In the genomic region with DNA sequence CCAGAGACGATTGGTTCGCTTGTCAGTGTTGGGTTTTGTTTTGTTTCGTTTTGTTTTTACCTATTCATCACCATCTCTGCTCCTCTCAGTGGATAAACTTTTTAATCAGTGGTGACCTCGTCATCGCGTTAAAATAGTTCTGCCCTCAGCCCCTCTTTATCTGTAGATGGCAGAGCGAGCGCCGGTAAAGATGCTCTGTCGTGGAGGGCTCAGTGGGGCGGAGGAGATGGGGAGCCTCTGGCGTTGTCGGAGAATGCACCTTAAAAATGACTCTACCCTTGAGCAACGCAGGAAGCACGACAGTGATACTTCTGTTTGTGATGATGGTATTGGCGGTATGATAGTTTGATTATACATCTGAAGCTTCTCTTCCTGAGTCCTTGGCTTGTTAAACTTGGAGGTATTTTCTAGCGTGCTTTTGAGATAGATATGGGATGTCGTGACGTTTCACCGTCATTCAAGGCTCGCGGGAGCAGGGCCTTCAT, we compare ENCODE assay signal across 1 cellular context.
TF ChIP-seq lines count a peak whose summit lies in the region.

No MANE protein-coding gene starts in this region.

TF ChIP-seq in IMR-90, 13 proteins besides CTCF, POLR2A, EP300 and RAD21:
- no peak for TF ChIP-seq RFX5 (IDR thresholded peaks at IDR 0.05; ENCODE audit: low read depth, low read length)
- TF ChIP-seq MAFK (IDR thresholded peaks at IDR 0.05; ENCODE audit: low read depth, low read length) = no peak
- TF ChIP-seq, protein P1, sequence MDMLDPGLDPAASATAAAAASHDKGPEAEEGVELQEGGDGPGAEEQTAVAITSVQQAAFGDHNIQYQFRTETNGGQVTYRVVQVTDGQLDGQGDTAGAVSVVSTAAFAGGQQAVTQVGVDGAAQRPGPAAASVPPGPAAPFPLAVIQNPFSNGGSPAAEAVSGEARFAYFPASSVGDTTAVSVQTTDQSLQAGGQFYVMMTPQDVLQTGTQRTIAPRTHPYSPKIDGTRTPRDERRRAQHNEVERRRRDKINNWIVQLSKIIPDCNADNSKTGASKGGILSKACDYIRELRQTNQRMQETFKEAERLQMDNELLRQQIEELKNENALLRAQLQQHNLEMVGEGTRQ (IDR thresholded peaks at IDR 0.05; ENCODE audit: low read depth, low read length) = no peak
- TF ChIP-seq BHLHE40 (IDR thresholded peaks at IDR 0.05; ENCODE audit: low read depth, low read length) = no peak
- no peak for TF ChIP-seq NFE2L2 (IDR thresholded peaks at IDR 0.05; ENCODE audit: low read depth, low read length)
- TF ChIP-seq CHD1 (IDR thresholded peaks at IDR 0.05; ENCODE audit: low read depth, low read length) = no peak
